Comparison of ENCODE assay signal across 23 cellular contexts in genomic region chr6:155354167-155354566, GRCh38.
"Had no signal": no experiment of that assay in that cellular context is flagged by ENCODE, and none has a peak within 500 bp of the region (broad histone marks: within the 10 kb centered on the region; RNA-seq: fewer than 3 reads in every experiment).

No MANE protein-coding gene starts in this region.

- H3K4me1 ChIP-seq: esophagus squamous epithelium, lower lobe of right lung, parathyroid adenoma, right atrium auricular region, sigmoid colon, stomach, vagina had no signal

- ATAC-seq: effector memory CD8-positive, alpha-beta T cell; left ventricle myocardium superior; lower lobe of right lung; natural killer cell; stimulated activated effector memory CD8-positive, alpha-beta T cell treated with anti-CD3 and anti-CD28 coated beads, Interleukin-12 subunit alpha, Interleukin-12 subunit beta, amount 100 ng/mL, for 72 hours had no signal

- H3K9me3 ChIP-seq: thyroid gland had no signal

- DNase-seq: cortex of kidney; effector memory CD8-positive, alpha-beta T cell; erythroblast; esophagus squamous epithelium; left ventricle myocardium superior; lower lobe of right lung; natural killer cell; occipital lobe; sigmoid colon; stimulated activated CD4-positive, alpha-beta T cell treated with anti-CD3 and anti-CD28 coated beads, Interleukin-2, amount 100 ng/mL, for 24 hours; stimulated activated CD4-positive, alpha-beta T cell treated with anti-CD3 and anti-CD28 coated beads, Interleukin-4, amount 100 ng/mL, for 24 hours; stimulated activated naive CD4-positive, alpha-beta T cell treated with Interleukin-2 at 50 U/mL for 16 hours; stomach; thyroid gland; trophoblast cell had no signal

- H3K79me2 ChIP-seq: parathyroid adenoma had no signal

- H3K27me3 ChIP-seq: esophagus squamous epithelium, right atrium auricular region, sigmoid colon, stomach, thyroid gland, vagina had no signal

- H3K27ac ChIP-seq: esophagus squamous epithelium, lower lobe of right lung, parathyroid adenoma, right atrium auricular region, sigmoid colon, stomach, thyroid gland, vagina had no signal

- H2AFZ ChIP-seq: parathyroid adenoma had no signal

- H3K4me1 Mint-ChIP-seq: natural killer cell; stimulated activated effector memory CD8-positive, alpha-beta T cell treated with anti-CD3 and anti-CD28 coated beads, Interleukin-12 subunit alpha, Interleukin-12 subunit beta, amount 100 ng/mL, for 72 hours had no signal

- H3K36me3 Mint-ChIP-seq: stimulated activated effector memory CD8-positive, alpha-beta T cell treated with anti-CD3 and anti-CD28 coated beads, Interleukin-12 subunit alpha, Interleukin-12 subunit beta, amount 100 ng/mL, for 72 hours had no signal

- FAIRE-seq: endometrium, frontal cortex, keratinocyte had no signal

- H3K27me3 Mint-ChIP-seq: progenitor cell of endocrine pancreas had no signal

- H3K4me3 ChIP-seq: esophagus squamous epithelium, lower lobe of right lung, right atrium auricular region, sigmoid colon, stomach, thyroid gland, vagina had no signal

- H3K36me3 ChIP-seq: esophagus squamous epithelium, lower lobe of right lung, right atrium auricular region, sigmoid colon, stomach, thyroid gland, vagina had no signal

- H3K9ac ChIP-seq: parathyroid adenoma had no signal

- H3K27ac Mint-ChIP-seq: effector memory CD8-positive, alpha-beta T cell; natural killer cell; progenitor cell of endocrine pancreas; stimulated activated effector memory CD8-positive, alpha-beta T cell treated with anti-CD3 and anti-CD28 coated beads, Interleukin-12 subunit alpha, Interleukin-12 subunit beta, amount 100 ng/mL, for 72 hours had no signal

- H3K4me3 Mint-ChIP-seq: effector memory CD8-positive, alpha-beta T cell; natural killer cell; stimulated activated effector memory CD8-positive, alpha-beta T cell treated with anti-CD3 and anti-CD28 coated beads, Interleukin-12 subunit alpha, Interleukin-12 subunit beta, amount 100 ng/mL, for 72 hours had no signal
